Comparison of ENCODE assay signal across 9 cellular contexts in genomic region chr4:20544645-20545044, GRCh38.
DNase-seq lines count a peak whose midpoint lies in the region; ATAC-seq and TF ChIP-seq lines count a peak whose summit lies in the region.
"Had no signal": no experiment of that assay in that cellular context is flagged by ENCODE, and none has a peak within 500 bp of the region (broad histone marks: within the 10 kb centered on the region; RNA-seq: fewer than 3 reads in every experiment).

No MANE protein-coding gene starts in this region.

- no peaks in the 10 kb centered on the region for H3K4me1 Mint-ChIP-seq in effector memory CD8-positive, alpha-beta T cell (ENCODE audit: low read depth in 2 of 2)

- H3K4me3 ChIP-seq in GM12865 (ENCODE audit: low read depth, low read length): no peak overlapping the region
- no peak overlapping the region for H3K4me3 ChIP-seq in astrocyte of the cerebellum (ENCODE audit: low read depth, low read length)
- H3K4me3 ChIP-seq: SJSA1 had no signal

- no peaks in the 10 kb centered on the region for H3K27me3 Mint-ChIP-seq in effector memory CD8-positive, alpha-beta T cell

- DNase-seq in GM12865 (ENCODE audit: low read depth): peak; percentile 1
- DNase-seq in NAMALWA (ENCODE audit: low spot score): peak; percentile 44
- peak; percentile 28 for DNase-seq in astrocyte of the cerebellum (ENCODE audit: low read depth)
- DNase-seq in left colon: no peak
- no peak for DNase-seq in effector memory CD8-positive, alpha-beta T cell

- H3K27ac Mint-ChIP-seq in effector memory CD8-positive, alpha-beta T cell: no peak overlapping the region

- intact Hi-C loops in left colon (cut with DNase I, micrococcal nuclease): loop anchor here in 1 of 2 donors (5.0 to 10.0 kb wide), 2 partner anchors 122 to 140 kb away; no protein-coding TSS in a partner anchor

- no peaks in the 10 kb centered on the region for H3K36me3 Mint-ChIP-seq in effector memory CD8-positive, alpha-beta T cell (ENCODE audit: insufficient read depth)

- no peaks in the 10 kb centered on the region for H3K9me3 Mint-ChIP-seq in effector memory CD8-positive, alpha-beta T cell

- no peak overlapping the region for H3K4me3 Mint-ChIP-seq in effector memory CD8-positive, alpha-beta T cell

- TF ChIP-seq CTCF in GM12865 (IDR thresholded peaks at IDR 0.05; ENCODE audit: insufficient read depth, low read depth, low read length, missing control alignments) (peak; percentile 6), astrocyte of the cerebellum (IDR thresholded peaks at IDR 0.05; ENCODE audit: low read depth, low read length, missing control alignments) (peak; percentile 46)

- peak; percentile 73 for ATAC-seq in left colon
- ATAC-seq in HG03571 (IDR thresholded peaks at IDR 0.05; ENCODE audit: unreplicated experiment): no peak
- no peak for ATAC-seq in effector memory CD8-positive, alpha-beta T cell (replicated peaks)
- no peak for ATAC-seq in GM21619 (IDR thresholded peaks at IDR 0.05; ENCODE audit: unreplicated experiment)
- ATAC-seq in HG03342 (IDR thresholded peaks at IDR 0.05; ENCODE audit: unreplicated experiment): no peak

- in situ Hi-C loops in astrocyte of the cerebellum (cut with HindIII; ENCODE audit: low sequenced_read_pairs): no loop called here

Comparison
In these comparisons a context has a peak if more than half of its experiments do, and no peak if none do; other contexts are left out.
1. DNase-seq: peak in GM12865 (single experiment), NAMALWA (single experiment) and astrocyte of the cerebellum (single experiment); none in left colon (0 of 2) and effector memory CD8-positive, alpha-beta T cell (0 of 3).